In genomic region chr14:103113303-103113702, GRCh38 we compare ENCODE assay signal across 1 cellular context.
A peak's percentile ranks its signal among the peaks of the same experiment; 100 is the strongest.
TF ChIP-seq lines count a peak whose summit lies in the region.

No MANE protein-coding gene starts in this region.

TF ChIP-seq in HEK293, 187 proteins besides CTCF, POLR2A, EP300 and RAD21 (continued from another document):
- TF ChIP-seq ZNF223 (tag by site-specific recombination; IDR thresholded peaks at IDR 0.05) (no peak), ZNF19 (tag by site-specific recombination; IDR thresholded peaks at IDR 0.05; ENCODE audit: low read depth) (no peak), GLI4 (tag by site-specific recombination; IDR thresholded peaks at IDR 0.05) (no peak), KLF7 (tag by site-specific recombination; IDR thresholded peaks at IDR 0.05; ENCODE audit: borderline replicate concordance) (no peak), ZNF658 (tag by site-specific recombination; IDR thresholded peaks at IDR 0.05) (no peak), ZBTB7A (tag by site-specific recombination; IDR thresholded peaks at IDR 0.05; ENCODE audit: low read depth) (peak; percentile 56; the same call in 1 of the 2 replicates), SALL2 (tag by site-specific recombination; IDR thresholded peaks at IDR 0.05; ENCODE audit: borderline replicate concordance) (no peak), ZNF398 (tag by site-specific recombination; IDR thresholded peaks at IDR 0.05) (peak; percentile 34; the same call in 1 of the 2 replicates), ZNF292 (tag by site-specific recombination; IDR thresholded peaks at IDR 0.05; ENCODE audit: borderline replicate concordance, low read depth) (no peak), ZFHX2 (tag by site-specific recombination; conservative IDR thresholded peaks at IDR 0.05) (0 out of 2 replicates have a peak, but pooled peaks have one; percentile 30), ZNF610 (tag by site-specific recombination; IDR thresholded peaks at IDR 0.05; ENCODE audit: borderline replicate concordance) (no peak), ZNF791 (tag by site-specific recombination; IDR thresholded peaks at IDR 0.05) (no peak), ZBTB21 (tag by site-specific recombination; IDR thresholded peaks at IDR 0.05) (no peak)
- TF ChIP-seq, protein P1, sequence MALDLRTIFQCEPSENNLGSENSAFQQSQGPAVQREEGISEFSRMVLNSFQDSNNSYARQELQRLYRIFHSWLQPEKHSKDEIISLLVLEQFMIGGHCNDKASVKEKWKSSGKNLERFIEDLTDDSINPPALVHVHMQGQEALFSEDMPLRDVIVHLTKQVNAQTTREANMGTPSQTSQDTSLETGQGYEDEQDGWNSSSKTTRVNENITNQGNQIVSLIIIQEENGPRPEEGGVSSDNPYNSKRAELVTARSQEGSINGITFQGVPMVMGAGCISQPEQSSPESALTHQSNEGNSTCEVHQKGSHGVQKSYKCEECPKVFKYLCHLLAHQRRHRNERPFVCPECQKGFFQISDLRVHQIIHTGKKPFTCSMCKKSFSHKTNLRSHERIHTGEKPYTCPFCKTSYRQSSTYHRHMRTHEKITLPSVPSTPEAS (tag by site-specific recombination; IDR thresholded peaks at IDR 0.05): peak; percentile 99
- TF ChIP-seq, protein P2, sequence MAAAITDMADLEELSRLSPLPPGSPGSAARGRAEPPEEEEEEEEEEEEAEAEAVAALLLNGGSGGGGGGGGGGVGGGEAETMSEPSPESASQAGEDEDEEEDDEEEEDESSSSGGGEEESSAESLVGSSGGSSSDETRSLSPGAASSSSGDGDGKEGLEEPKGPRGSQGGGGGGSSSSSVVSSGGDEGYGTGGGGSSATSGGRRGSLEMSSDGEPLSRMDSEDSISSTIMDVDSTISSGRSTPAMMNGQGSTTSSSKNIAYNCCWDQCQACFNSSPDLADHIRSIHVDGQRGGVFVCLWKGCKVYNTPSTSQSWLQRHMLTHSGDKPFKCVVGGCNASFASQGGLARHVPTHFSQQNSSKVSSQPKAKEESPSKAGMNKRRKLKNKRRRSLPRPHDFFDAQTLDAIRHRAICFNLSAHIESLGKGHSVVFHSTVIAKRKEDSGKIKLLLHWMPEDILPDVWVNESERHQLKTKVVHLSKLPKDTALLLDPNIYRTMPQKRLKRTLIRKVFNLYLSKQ (tag by site-specific recombination; IDR thresholded peaks at IDR 0.05; ENCODE audit: borderline replicate concordance): no peak
- TF ChIP-seq, protein P3, sequence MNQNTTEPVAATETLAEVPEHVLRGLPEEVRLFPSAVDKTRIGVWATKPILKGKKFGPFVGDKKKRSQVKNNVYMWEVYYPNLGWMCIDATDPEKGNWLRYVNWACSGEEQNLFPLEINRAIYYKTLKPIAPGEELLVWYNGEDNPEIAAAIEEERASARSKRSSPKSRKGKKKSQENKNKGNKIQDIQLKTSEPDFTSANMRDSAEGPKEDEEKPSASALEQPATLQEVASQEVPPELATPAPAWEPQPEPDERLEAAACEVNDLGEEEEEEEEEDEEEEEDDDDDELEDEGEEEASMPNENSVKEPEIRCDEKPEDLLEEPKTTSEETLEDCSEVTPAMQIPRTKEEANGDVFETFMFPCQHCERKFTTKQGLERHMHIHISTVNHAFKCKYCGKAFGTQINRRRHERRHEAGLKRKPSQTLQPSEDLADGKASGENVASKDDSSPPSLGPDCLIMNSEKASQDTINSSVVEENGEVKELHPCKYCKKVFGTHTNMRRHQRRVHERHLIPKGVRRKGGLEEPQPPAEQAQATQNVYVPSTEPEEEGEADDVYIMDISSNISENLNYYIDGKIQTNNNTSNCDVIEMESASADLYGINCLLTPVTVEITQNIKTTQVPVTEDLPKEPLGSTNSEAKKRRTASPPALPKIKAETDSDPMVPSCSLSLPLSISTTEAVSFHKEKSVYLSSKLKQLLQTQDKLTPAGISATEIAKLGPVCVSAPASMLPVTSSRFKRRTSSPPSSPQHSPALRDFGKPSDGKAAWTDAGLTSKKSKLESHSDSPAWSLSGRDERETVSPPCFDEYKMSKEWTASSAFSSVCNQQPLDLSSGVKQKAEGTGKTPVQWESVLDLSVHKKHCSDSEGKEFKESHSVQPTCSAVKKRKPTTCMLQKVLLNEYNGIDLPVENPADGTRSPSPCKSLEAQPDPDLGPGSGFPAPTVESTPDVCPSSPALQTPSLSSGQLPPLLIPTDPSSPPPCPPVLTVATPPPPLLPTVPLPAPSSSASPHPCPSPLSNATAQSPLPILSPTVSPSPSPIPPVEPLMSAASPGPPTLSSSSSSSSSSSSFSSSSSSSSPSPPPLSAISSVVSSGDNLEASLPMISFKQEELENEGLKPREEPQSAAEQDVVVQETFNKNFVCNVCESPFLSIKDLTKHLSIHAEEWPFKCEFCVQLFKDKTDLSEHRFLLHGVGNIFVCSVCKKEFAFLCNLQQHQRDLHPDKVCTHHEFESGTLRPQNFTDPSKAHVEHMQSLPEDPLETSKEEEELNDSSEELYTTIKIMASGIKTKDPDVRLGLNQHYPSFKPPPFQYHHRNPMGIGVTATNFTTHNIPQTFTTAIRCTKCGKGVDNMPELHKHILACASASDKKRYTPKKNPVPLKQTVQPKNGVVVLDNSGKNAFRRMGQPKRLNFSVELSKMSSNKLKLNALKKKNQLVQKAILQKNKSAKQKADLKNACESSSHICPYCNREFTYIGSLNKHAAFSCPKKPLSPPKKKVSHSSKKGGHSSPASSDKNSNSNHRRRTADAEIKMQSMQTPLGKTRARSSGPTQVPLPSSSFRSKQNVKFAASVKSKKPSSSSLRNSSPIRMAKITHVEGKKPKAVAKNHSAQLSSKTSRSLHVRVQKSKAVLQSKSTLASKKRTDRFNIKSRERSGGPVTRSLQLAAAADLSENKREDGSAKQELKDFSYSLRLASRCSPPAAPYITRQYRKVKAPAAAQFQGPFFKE (tag by site-specific recombination; IDR thresholded peaks at IDR 0.05; ENCODE audit: borderline replicate concordance): no peak
- TF ChIP-seq, protein P4, sequence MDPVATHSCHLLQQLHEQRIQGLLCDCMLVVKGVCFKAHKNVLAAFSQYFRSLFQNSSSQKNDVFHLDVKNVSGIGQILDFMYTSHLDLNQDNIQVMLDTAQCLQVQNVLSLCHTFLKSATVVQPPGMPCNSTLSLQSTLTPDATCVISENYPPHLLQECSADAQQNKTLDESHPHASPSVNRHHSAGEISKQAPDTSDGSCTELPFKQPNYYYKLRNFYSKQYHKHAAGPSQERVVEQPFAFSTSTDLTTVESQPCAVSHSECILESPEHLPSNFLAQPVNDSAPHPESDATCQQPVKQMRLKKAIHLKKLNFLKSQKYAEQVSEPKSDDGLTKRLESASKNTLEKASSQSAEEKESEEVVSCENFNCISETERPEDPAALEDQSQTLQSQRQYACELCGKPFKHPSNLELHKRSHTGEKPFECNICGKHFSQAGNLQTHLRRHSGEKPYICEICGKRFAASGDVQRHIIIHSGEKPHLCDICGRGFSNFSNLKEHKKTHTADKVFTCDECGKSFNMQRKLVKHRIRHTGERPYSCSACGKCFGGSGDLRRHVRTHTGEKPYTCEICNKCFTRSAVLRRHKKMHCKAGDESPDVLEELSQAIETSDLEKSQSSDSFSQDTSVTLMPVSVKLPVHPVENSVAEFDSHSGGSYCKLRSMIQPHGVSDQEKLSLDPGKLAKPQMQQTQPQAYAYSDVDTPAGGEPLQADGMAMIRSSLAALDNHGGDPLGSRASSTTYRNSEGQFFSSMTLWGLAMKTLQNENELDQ (tag by site-specific recombination; IDR thresholded peaks at IDR 0.05; ENCODE audit: low read depth): no peak
